8 cellular contexts compared by ENCODE assay signal in genomic region chr14:91244501-91244901, GRCh38. TPM values are rescaled to one million over a fixed set of nuclear protein-coding genes. Genes with fewer than 3 reads are reported as not detected.
DNase-seq lines count a peak whose midpoint lies in the region; ATAC-seq and TF ChIP-seq lines count a peak whose summit lies in the region.

TSS of gene GPR68 (minus strand) at chr14:91244704. CDS start at chr14:91235050, 9,654 bp downstream.

- H3K36me3 ChIP-seq in breast epithelium, result no peaks in the 10 kb centered on the region
- no peaks in the 10 kb centered on the region for H3K36me3 ChIP-seq in Peyer's patch
- no peaks in the 10 kb centered on the region for H3K36me3 ChIP-seq in urinary bladder (ENCODE audit: insufficient read depth)

- peak within 1 kb of the TSS in 1 of 2 donors; percentile 43 for H3K27ac ChIP-seq in breast epithelium
- peak within 1 kb of the TSS; percentile 68 to 86 (median 78) for H3K27ac ChIP-seq in Peyer's patch
- peak within 1 kb of the TSS; percentile 60 for H3K27ac ChIP-seq in urinary bladder (ENCODE audit: low read depth)

- H3K4me1 ChIP-seq in breast epithelium (peaks cover 0 to 5% of the 10 kb centered on the region in 2 donors), Peyer's patch (peaks cover 0 to 37% (median 28%) of the 10 kb centered on the region in 4 donors), urinary bladder (ENCODE audit: insufficient read depth) (no peaks in the 10 kb centered on the region)

- H3K9me3 ChIP-seq in breast epithelium (no peaks in the 10 kb centered on the region), Peyer's patch (no peaks in the 10 kb centered on the region)

- no TSS peak for BruUV-seq in MCF 10A (replicated peaks; lab: Mats Ljungman, UMichigan)

- TF ChIP-seq POLR2A in breast epithelium (IDR thresholded peaks at IDR 0.05), result no peak
- TF ChIP-seq POLR2A in Peyer's patch (IDR thresholded peaks at IDR 0.05), result no peak

- no peak within 1 kb of the TSS for H3K4me3 Mint-ChIP-seq in MCF 10A (ENCODE audit: unreplicated experiment)

- H3K27ac Mint-ChIP-seq in MCF 10A (ENCODE audit: low read depth, unreplicated experiment), result no peak within 1 kb of the TSS

- H3K4me3 ChIP-seq in breast epithelium, result peak within 1 kb of the TSS in 2 of 3 donors; percentile 7 to 22
- H3K4me3 ChIP-seq in Peyer's patch, result peak within 1 kb of the TSS in 3 of 4 donors; percentile 16 to 38 (median 21)
- peak within 1 kb of the TSS; percentile 23 for H3K4me3 ChIP-seq in urinary bladder (ENCODE audit: low read depth, low read length)

- no peaks in the 10 kb centered on the region for H3K27me3 Mint-ChIP-seq in MCF 10A (ENCODE audit: insufficient read depth, unreplicated experiment)

- H3K36me3 Mint-ChIP-seq in MCF 10A (ENCODE audit: insufficient read depth, unreplicated experiment), result no peaks in the 10 kb centered on the region

- WGBS in urinary bladder, result 11% methylated on average over 12 of the region's 12 CpGs

- no peaks in the 10 kb centered on the region for H3K4me1 Mint-ChIP-seq in MCF 10A (ENCODE audit: insufficient read depth, unreplicated experiment)

- no peak for DNase-seq in breast epithelium (ENCODE audit: low spot score in 2 of 2)
- DNase-seq in MCF 10A (ENCODE audit: unreplicated experiment), result no peak
- DNase-seq in Peyer's patch, result no peak
- DNase-seq in dermis microvascular lymphatic vessel endothelial cell (ENCODE audit: low read depth in 2 of 2), result peak; percentile 12 to 63
- peak; percentile 57 to 58 for DNase-seq in lung microvascular endothelial cell (ENCODE audit: low read depth in 2 of 2)

- intact Hi-C loops in breast epithelium (cut with DNase I; ENCODE audit: low total_unique reads), result no loop called here
- intact Hi-C loops in MCF 10A (cut with micrococcal nuclease), result no loop called here

- TF ChIP-seq CTCF in breast epithelium (IDR thresholded peaks at IDR 0.05), result no peak
- TF ChIP-seq CTCF in MCF 10A (IDR thresholded peaks at IDR 0.05; ENCODE audit: unreplicated experiment), result no peak
- no peak for TF ChIP-seq CTCF in Peyer's patch (IDR thresholded peaks at IDR 0.05)

- H3K27me3 ChIP-seq in breast epithelium, result no peaks in the 10 kb centered on the region
- no peaks in the 10 kb centered on the region for H3K27me3 ChIP-seq in Peyer's patch

- CTCF ChIA-PET in MCF 10A (lab: Yijun Ruan, JAX), result interaction anchor here (0.6 kb wide), 3 partner anchors 43 to 1134 kb away, joined by 3 to 4 read pairs (median 3); no protein-coding TSS in a partner anchor

- peaks cover 8% of the 10 kb centered on the region for H3K9me3 Mint-ChIP-seq in MCF 10A (ENCODE audit: unreplicated experiment)

- ATAC-seq in HG02642 (IDR thresholded peaks at IDR 0.05; ENCODE audit: poor library complexity, unreplicated experiment) (no peak), HG03460 (IDR thresholded peaks at IDR 0.05; ENCODE audit: unreplicated experiment) (no peak)

- POLR2A ChIA-PET in MCF 10A (lab: Yijun Ruan, JAX), result interaction anchor here (0.6 kb wide), 1 partner anchor 56 kb away, joined by 3 read pairs; no protein-coding TSS in a partner anchor

RNA-seq across cellular contexts. Expression of gene GPR68, which starts in this region (rescaled TPM):
- total RNA-seq in breast epithelium (under 1 TPM; 0.32 to 0.66 (median 0.59) TPM), MCF 10A (2022) (0.10 and 0.14 TPM in 2 replicates), Peyer's patch (1 to 10 TPM in 2 of 4 donors, not detected in 2; 1.5 to 1.7 TPM), dermis microvascular lymphatic vessel endothelial cell (0.63 and 0.90 TPM in 2 replicates), lung microvascular endothelial cell (0.20 and 0.44 TPM in 2 replicates), urinary bladder (1.7 TPM)
- polyA plus RNA-seq in urinary bladder, result 2.8 TPM

Comparison
In these comparisons a context has a peak if more than half of its experiments do, and no peak if none do; other contexts are left out.
1. Peak in DNase-seq in dermis microvascular lymphatic vessel endothelial cell; RNA of the gene not detected or under 1 TPM.
2. Peak in DNase-seq in lung microvascular endothelial cell; RNA of the gene not detected or under 1 TPM.